ENCODE assay signal across 1 cellular context in the genomic region with DNA sequence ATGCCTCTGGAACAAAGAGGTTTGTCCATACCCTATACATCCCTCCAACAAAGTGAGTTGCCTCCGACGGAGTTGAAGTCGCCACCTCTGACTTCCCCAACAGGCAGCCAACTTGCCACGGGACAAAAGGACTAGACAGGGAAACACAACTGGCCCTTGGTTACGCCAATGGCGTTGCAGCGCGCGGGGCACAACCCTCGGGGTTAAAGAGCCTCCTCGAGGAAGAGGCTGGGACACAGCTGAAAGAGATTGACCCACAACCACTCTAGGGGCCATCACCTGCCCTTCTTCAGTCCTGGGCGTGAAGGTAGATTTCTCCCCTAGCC.
TF ChIP-seq lines count a peak whose summit lies in the region.

No MANE protein-coding gene starts in this region.

TF ChIP-seq in IMR-90, 13 proteins besides CTCF, POLR2A, EP300 and RAD21:
- TF ChIP-seq, protein P1, sequence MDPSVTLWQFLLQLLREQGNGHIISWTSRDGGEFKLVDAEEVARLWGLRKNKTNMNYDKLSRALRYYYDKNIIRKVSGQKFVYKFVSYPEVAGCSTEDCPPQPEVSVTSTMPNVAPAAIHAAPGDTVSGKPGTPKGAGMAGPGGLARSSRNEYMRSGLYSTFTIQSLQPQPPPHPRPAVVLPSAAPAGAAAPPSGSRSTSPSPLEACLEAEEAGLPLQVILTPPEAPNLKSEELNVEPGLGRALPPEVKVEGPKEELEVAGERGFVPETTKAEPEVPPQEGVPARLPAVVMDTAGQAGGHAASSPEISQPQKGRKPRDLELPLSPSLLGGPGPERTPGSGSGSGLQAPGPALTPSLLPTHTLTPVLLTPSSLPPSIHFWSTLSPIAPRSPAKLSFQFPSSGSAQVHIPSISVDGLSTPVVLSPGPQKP (IDR thresholded peaks at IDR 0.05; ENCODE audit: borderline replicate concordance, low read depth, low read length): no peak
- TF ChIP-seq MAZ (IDR thresholded peaks at IDR 0.05; ENCODE audit: borderline replicate concordance, low read depth, low read length) (no peak), MXI1 (IDR thresholded peaks at IDR 0.05; ENCODE audit: borderline replicate concordance, low read depth, low read length) (0 out of 2 replicates have a peak, but pooled peaks have one; percentile 36)
